8 cellular contexts compared by ENCODE assay signal in genomic region chr5:61332891-61333350, GRCh38. TPM values are rescaled to one million over a fixed set of nuclear protein-coding genes. Genes with fewer than 3 reads are reported as not detected.
DNase-seq lines count a peak whose midpoint lies in the region; ATAC-seq, FAIRE-seq and TF ChIP-seq lines count a peak whose summit lies in the region.

No MANE protein-coding gene starts in this region.

- DNase-seq in DND-41, result no peak
- peak; percentile 18 for DNase-seq in MV-4-11 (lab: John Stamatoyannopoulos, UW)
- DNase-seq in frontal cortex (ENCODE audit: low spot score in 2 of 2), result peak; percentile 53 to 72
- peak; percentile 55 for DNase-seq in neural progenitor cell (ENCODE audit: low spot score)
- DNase-seq in SKM-1 treated with dmso at 0.1 percent for 144 hours (lab: John Stamatoyannopoulos, UW; ENCODE audit: unreplicated experiment), result no peak

- H3K9ac ChIP-seq in DND-41 (ENCODE audit: low read depth, low read length) (peak overlapping the region; percentile 52; the same call in 1 of the 2 replicates), neural progenitor cell (peak overlapping the region; percentile 67)

- no peak overlapping the region for H2AFZ ChIP-seq in DND-41 (ENCODE audit: low read depth, low read length)
- H2AFZ ChIP-seq in neural progenitor cell (replicated peaks), result no peak overlapping the region

- ATAC-seq in DND-41 (ENCODE audit: insufficient read depth, low read depth) (no peak), HG02642 (IDR thresholded peaks at IDR 0.05; ENCODE audit: poor library complexity, unreplicated experiment) (no peak), GM19328 (IDR thresholded peaks at IDR 0.05; ENCODE audit: unreplicated experiment) (no peak)
- no peak for ATAC-seq in activated T-helper 17 cell treated with anti-CD3 and anti-CD28 coated beads, Interleukin-2, amount 50 U/mL, for 72 hours (replicated peaks)

- H3K27me3 ChIP-seq in DND-41 (ENCODE audit: insufficient read depth, low read length, poor library complexity) (peaks cover 27% of the 10 kb centered on the region), neural progenitor cell (peaks cover 20% of the 10 kb centered on the region)

- H4K20me1 ChIP-seq in DND-41 (ENCODE audit: insufficient read depth, low read length) (peaks cover 10% of the 10 kb centered on the region), neural progenitor cell (ENCODE audit: low read depth) (peaks cover 76% of the 10 kb centered on the region)

- no peak for FAIRE-seq in frontal cortex (lab: Jason Lieb, UNC)

- peaks cover 20% of the 10 kb centered on the region for H3K4me1 ChIP-seq in DND-41 (ENCODE audit: insufficient read depth, low read length)
- H3K4me1 ChIP-seq in neural progenitor cell, result peaks cover 27% of the 10 kb centered on the region

- H3K27me3 Mint-ChIP-seq in activated T-helper 17 cell treated with anti-CD3 and anti-CD28 coated beads, Interleukin-2, amount 50 U/mL, for 72 hours, result peaks cover 14% of the 10 kb centered on the region
- peaks cover 15% of the 10 kb centered on the region for H3K27me3 Mint-ChIP-seq in neural progenitor cell (ENCODE audit: insufficient read depth, low read depth)

- H3K27ac ChIP-seq in DND-41 (ENCODE audit: low read length), result no peak overlapping the region
- H3K27ac ChIP-seq in neural progenitor cell, result peak overlapping the region; percentile 26

- H3K36me3 ChIP-seq in DND-41 (ENCODE audit: insufficient read depth, low read length) (no peaks in the 10 kb centered on the region), neural progenitor cell (no peaks in the 10 kb centered on the region)

- H3F3A ChIP-seq in neural progenitor cell (ENCODE audit: low read depth), result peaks cover 56% of the 10 kb centered on the region

- H3K4me2 ChIP-seq in DND-41 (ENCODE audit: insufficient read depth, low read length), result peak overlapping the region; percentile 63
- H3K4me2 ChIP-seq in neural progenitor cell, result peak overlapping the region; percentile 91

- H3K27ac Mint-ChIP-seq in activated T-helper 17 cell treated with anti-CD3 and anti-CD28 coated beads, Interleukin-2, amount 50 U/mL, for 72 hours, result no peak overlapping the region
- H3K27ac Mint-ChIP-seq in neural progenitor cell, result no peak overlapping the region

- no peaks in the 10 kb centered on the region for H3K9me3 Mint-ChIP-seq in activated T-helper 17 cell treated with anti-CD3 and anti-CD28 coated beads, Interleukin-2, amount 50 U/mL, for 72 hours
- H3K9me3 Mint-ChIP-seq in neural progenitor cell, result peaks cover 18% of the 10 kb centered on the region

- H3K36me3 Mint-ChIP-seq in activated T-helper 17 cell treated with anti-CD3 and anti-CD28 coated beads, Interleukin-2, amount 50 U/mL, for 72 hours (ENCODE audit: low read depth), result peaks cover 27% of the 10 kb centered on the region
- peaks cover 23% of the 10 kb centered on the region for H3K36me3 Mint-ChIP-seq in neural progenitor cell

- TF ChIP-seq CTCF in DND-41 (IDR thresholded peaks at IDR 0.05; ENCODE audit: borderline replicate concordance, extremely low read depth, low read length, poor library complexity, severe bottlenecking) (no peak), neural progenitor cell (IDR thresholded peaks at IDR 0.05) (no peak)

- H3K79me2 ChIP-seq in DND-41 (ENCODE audit: insufficient read depth, low read length) (peaks cover 5% of the 10 kb centered on the region; the same call in 1 of the 2 replicates), neural progenitor cell (ENCODE audit: low read depth) (peaks cover 52% of the 10 kb centered on the region)

- peaks cover 28% of the 10 kb centered on the region for H3K4me1 Mint-ChIP-seq in activated T-helper 17 cell treated with anti-CD3 and anti-CD28 coated beads, Interleukin-2, amount 50 U/mL, for 72 hours
- peaks cover 43% of the 10 kb centered on the region for H3K4me1 Mint-ChIP-seq in neural progenitor cell

- H3K4me3 Mint-ChIP-seq in activated T-helper 17 cell treated with anti-CD3 and anti-CD28 coated beads, Interleukin-2, amount 50 U/mL, for 72 hours, result peak overlapping the region; percentile 83
- peak overlapping the region; percentile 94 for H3K4me3 Mint-ChIP-seq in neural progenitor cell

- H3K9me3 ChIP-seq in DND-41 (ENCODE audit: insufficient read depth, low read length, severe bottlenecking), result no peaks in the 10 kb centered on the region
- H3K9me3 ChIP-seq in neural progenitor cell (ENCODE audit: low read depth), result no peaks in the 10 kb centered on the region

- peak overlapping the region; percentile 19 to 56; a peak in 3 of 4 replicates for H3K4me3 ChIP-seq in DND-41 (ENCODE audit: low read depth in 1 of 2, low read length in 2 of 2)
- H3K4me3 ChIP-seq in neural progenitor cell, result peak overlapping the region; percentile 96

RNA-seq across cellular contexts. Expression of gene ZSWIM6, which starts 0.9 kb away (rescaled TPM):
- 1 to 10 TPM; 3.2 to 4.9 TPM for total RNA-seq in activated T-helper 17 cell treated with anti-CD3 and anti-CD28 coated beads, Interleukin-2, amount 50 U/mL, for 72 hours
- total RNA-seq in frontal cortex (48.5 TPM), neural progenitor cell (ENCODE audit: low replicate concordance) (25.3 and 32.2 TPM in 2 replicates)

Comparison
In these comparisons a context has a peak if more than half of its experiments do, and no peak if none do; other contexts are left out.
1. DNase-seq: peak in MV-4-11 (single experiment), frontal cortex (2 of 2) and neural progenitor cell (single experiment); none in DND-41 (single experiment) and SKM-1 treated with dmso at 0.1 percent for 144 hours (single experiment).